In the genomic region with DNA sequence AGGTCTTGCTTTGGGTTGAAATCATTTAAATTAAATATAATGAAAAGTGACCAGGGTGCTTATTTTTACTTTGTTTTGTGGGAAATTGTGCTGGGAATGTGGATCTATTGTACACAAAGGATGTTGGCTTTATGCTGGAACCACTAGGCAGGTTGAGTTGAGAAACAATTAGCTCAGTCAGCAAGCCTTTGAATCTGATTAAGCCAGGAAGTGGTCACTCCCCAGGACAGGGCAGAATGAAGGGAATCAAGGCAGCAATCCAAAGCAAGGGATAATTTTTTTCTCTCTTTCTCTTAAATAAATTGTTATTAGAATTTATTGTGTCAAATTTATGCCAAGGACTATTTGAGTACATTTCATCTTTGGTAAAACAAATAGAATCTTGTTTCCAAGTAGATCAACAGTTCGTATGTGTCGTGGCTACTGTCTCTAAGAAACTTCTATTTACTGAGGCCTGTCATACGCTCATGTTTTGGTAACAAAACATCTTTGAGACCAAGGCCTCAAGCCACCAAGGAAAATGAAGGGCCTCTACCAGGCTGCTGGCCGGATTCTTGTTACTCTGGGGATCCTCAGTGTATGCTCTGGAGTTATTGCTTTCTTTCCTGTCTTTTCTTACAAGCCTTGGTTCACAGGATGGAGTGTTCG, we compare ENCODE assay signal across 13 cellular contexts. TPM values are rescaled to one million over a fixed set of nuclear protein-coding genes. Genes with fewer than 3 reads are reported as not detected.
A peak's percentile ranks its signal among the peaks of the same experiment; 100 is the strongest.
DNase-seq lines count a peak whose midpoint lies in the region; ATAC-seq and TF ChIP-seq lines count a peak whose summit lies in the region.
"Had no signal": no experiment of that assay in that cellular context is flagged by ENCODE, and none has a peak within 500 bp of the region (broad histone marks: within the 10 kb centered on the region; RNA-seq: fewer than 3 reads in every experiment).

TSS of gene TMEM212 (plus strand) at position 486 of the 648 bp plus-strand sequence. CDS start at position 521, 35 bp downstream.

- H3K27ac ChIP-seq in osteoblast (ENCODE audit: low read depth, low read length) = peak within 1 kb of the TSS; percentile 38

- H3K79me2 ChIP-seq in osteoblast (ENCODE audit: insufficient read depth, low read length) = no peaks in the 10 kb centered on the region

- H3K4me2 ChIP-seq in osteoblast (ENCODE audit: insufficient read depth, low read length) = no peak within 1 kb of the TSS

- ATAC-seq in HG03280 (IDR thresholded peaks at IDR 0.05; ENCODE audit: unreplicated experiment) = no peak

- peak within 1 kb of the TSS; percentile 26 for H2AFZ ChIP-seq in osteoblast (ENCODE audit: low read length)

- in situ Hi-C loops in GM13976 (cut with MboI; ENCODE audit: low sequenced_read_pairs, unreplicated experiment) = no loop called here

- H3K4me3 ChIP-seq in fibroblast of pulmonary artery (replicated peaks; ENCODE audit: low read depth, low read length) = no peak within 1 kb of the TSS
- no peak within 1 kb of the TSS for H3K4me3 ChIP-seq in osteoblast (ENCODE audit: insufficient read depth, low read length)
- H3K4me3 ChIP-seq: ovary had no signal

- TF ChIP-seq CTCF in fibroblast of pulmonary artery (IDR thresholded peaks at IDR 0.05; ENCODE audit: low read length, missing control alignments) (no peak), osteoblast (IDR thresholded peaks at IDR 0.05; ENCODE audit: extremely low read depth, low read depth, low read length) (no peak), GM13976 (IDR thresholded peaks at IDR 0.05; ENCODE audit: borderline replicate concordance, control extremely low read depth, extremely low read depth, insufficient read depth, missing control alignments) (no peak)

- H3K4me1 ChIP-seq in osteoblast (ENCODE audit: insufficient read depth, low read length) = peaks cover 37% of the 10 kb centered on the region

- no peaks in the 10 kb centered on the region for H4K20me1 ChIP-seq in osteoblast (ENCODE audit: insufficient read depth, low read length)

- DNase-seq in ELR (ENCODE audit: low read depth) (peak; percentile 52), RPMI7951 (ENCODE audit: low read depth) (peak; percentile 68), fibroblast of pulmonary artery (ENCODE audit: low read depth) (peak; percentile 80), osteoblast (ENCODE audit: insufficient read length, low spot score, missing footprints) (no peak), GM13976 (ENCODE audit: low spot score) (no peak), NCI-H1436 (lab: John Stamatoyannopoulos, UW) (no peak)
- no peak for DNase-seq in NK-92 treated with Interleukin-12 subunit alpha and Interleukin-12 subunit beta, amount 100 ng/mL, for 24 hours (lab: John Stamatoyannopoulos, UW)
- DNase-seq: activated CD4-positive, alpha-beta memory T cell treated with anti-CD3 and anti-CD28 coated beads, Interleukin-2, amount 10 ng/mL, durations not matched to agents 7 days and 5 days; activated naive CD8-positive, alpha-beta T cell treated with anti-CD3 and anti-CD28 coated beads for 36 hours; CD4-positive, CD25-positive, alpha-beta regulatory T cell; NCI-H748 treated with DMSO at 0.1 percent for 48 hours; ovary had no signal

- H3K27me3 ChIP-seq in osteoblast (ENCODE audit: insufficient read depth, low read length) = no peaks in the 10 kb centered on the region
- H3K27me3 ChIP-seq: ovary had no signal

- H3K9me3 ChIP-seq in osteoblast (ENCODE audit: low read depth, low read length) = no peaks in the 10 kb centered on the region
- H3K9me3 ChIP-seq: ovary had no signal

- no peaks in the 10 kb centered on the region for H3K36me3 ChIP-seq in osteoblast (ENCODE audit: insufficient read depth, low read length)
- H3K36me3 ChIP-seq: ovary had no signal

RNA-seq across cellular contexts. Expression of gene TMEM212, which starts in this region (rescaled TPM):
- total RNA-seq in RPMI7951 (2014; rRNA removed; shearing (Covaris generic)) = not detected in 2 replicates
- not detected in 2 replicates for total RNA-seq in osteoblast
- total RNA-seq: activated CD4-positive, alpha-beta memory T cell treated with anti-CD3 and anti-CD28 coated beads, Interleukin-2, amount 10 ng/mL, durations not matched to agents 7 days and 5 days; activated naive CD8-positive, alpha-beta T cell treated with anti-CD3 and anti-CD28 coated beads for 36 hours; CD4-positive, CD25-positive, alpha-beta regulatory T cell had no signal

Comparison
In these comparisons a context has a peak if more than half of its experiments do, and no peak if none do; other contexts are left out.
1. Peak in DNase-seq in RPMI7951; RNA of the gene not detected or under 1 TPM.
2. DNase-seq: peak in ELR (single experiment) and fibroblast of pulmonary artery (single experiment); none in osteoblast (single experiment), GM13976 (single experiment), NK-92 treated with Interleukin-12 subunit alpha and Interleukin-12 subunit beta, amount 100 ng/mL, for 24 hours (single experiment) and NCI-H1436 (single experiment).